9 cellular contexts compared by ENCODE assay signal in genomic region chr4:145804134-145804533, GRCh38.
A peak's percentile ranks its signal among the peaks of the same experiment; 100 is the strongest.
DNase-seq lines count a peak whose midpoint lies in the region; ATAC-seq and TF ChIP-seq lines count a peak whose summit lies in the region.
"Had no signal": no experiment of that assay in that cellular context is flagged by ENCODE, and none has a peak within 500 bp of the region (broad histone marks: within the 10 kb centered on the region; RNA-seq: fewer than 3 reads in every experiment).

No MANE protein-coding gene starts in this region.

- H3K9me3 ChIP-seq in adipocyte (ENCODE audit: control insufficient read depth, low read length) (peaks cover 2% of the 10 kb centered on the region), gastrocnemius medialis (no peaks in the 10 kb centered on the region)

- TF ChIP-seq CTCF in gastrocnemius medialis (IDR thresholded peaks at IDR 0.05 in 4 of 5, conservative IDR thresholded peaks at IDR 0.05 in 1 of 5): no peak

- ATAC-seq in gastrocnemius medialis (peak; percentile 67 to 83), GM18868 (IDR thresholded peaks at IDR 0.05; ENCODE audit: unreplicated experiment) (no peak), GM18517 (IDR thresholded peaks at IDR 0.05; ENCODE audit: unreplicated experiment) (no peak)

- H3K27me3 ChIP-seq in adipocyte (replicated peaks; ENCODE audit: control insufficient read depth, insufficient read depth, low read length) (no peaks in the 10 kb centered on the region), gastrocnemius medialis (no peaks in the 10 kb centered on the region)

- H3K9ac ChIP-seq in adipocyte (ENCODE audit: low read length): peak overlapping the region; percentile 59

- H3K4me3 ChIP-seq in adipocyte (ENCODE audit: low read length) (peak overlapping the region; percentile 51), gastrocnemius medialis (no peak overlapping the region)

- H3K27ac ChIP-seq in gastrocnemius medialis: peak overlapping the region; percentile 28 to 71 (median 48)

- no peak for TF ChIP-seq POLR2A in gastrocnemius medialis (IDR thresholded peaks at IDR 0.05)

- intact Hi-C loops in gastrocnemius medialis (cut with DNase I; ENCODE audit: low total_unique reads): loop anchor here (2.0 to 10.0 kb wide), 2 partner anchors 133 to 721 kb away; partner anchors contain the start of gene SLC10A7

- in situ Hi-C loops in gastrocnemius medialis (cut with MboI; ENCODE audit: low sequenced_read_pairs in 4 of 4): no loop called here

- H3K4me1 ChIP-seq in adipocyte (ENCODE audit: control insufficient read depth, insufficient read depth, low read length): peaks cover 29% of the 10 kb centered on the region
- peaks cover 32 to 38% of the 10 kb centered on the region in 2 donors for H3K4me1 ChIP-seq in gastrocnemius medialis

- DNase-seq in HCEC 1CT: peak; percentile 63
- peak; percentile 94 for DNase-seq in adipocyte (ENCODE audit: low read depth)
- peak; percentile 59 for DNase-seq in glomerular visceral epithelial cell (ENCODE audit: extremely low spot score)
- peak in 1 of 2 donors; percentile 34 for DNase-seq in gastrocnemius medialis
- no peak for DNase-seq in HK-2 (ENCODE audit: unreplicated experiment)
- no peak for DNase-seq in NCI-H774 (lab: John Stamatoyannopoulos, UW)
- DNase-seq: NCI-H1105 had no signal

- H3K36me3 ChIP-seq in adipocyte (ENCODE audit: control insufficient read depth, insufficient read depth, low read length, severe bottlenecking) (no peaks in the 10 kb centered on the region), gastrocnemius medialis (no peaks in the 10 kb centered on the region)

Comparison
In these comparisons a context has a peak if more than half of its experiments do, and no peak if none do; other contexts are left out.
1. DNase-seq: peak in HCEC 1CT (single experiment), adipocyte (single experiment) and glomerular visceral epithelial cell (single experiment); none in HK-2 (single experiment) and NCI-H774 (single experiment).
2. ATAC-seq: peak in gastrocnemius medialis (2 of 2); none in GM18868 (single experiment) and GM18517 (single experiment).